In genomic region chr3:20583648-20584047, GRCh38 we compare ENCODE assay signal across 6 cellular contexts.
"Had no signal": no experiment of that assay in that cellular context is flagged by ENCODE, and none has a peak within 500 bp of the region (broad histone marks: within the 10 kb centered on the region; RNA-seq: fewer than 3 reads in every experiment).

No MANE protein-coding gene starts in this region.

- DNase-seq: H9, HCEC 1CT, IMR-90, KG1 had no signal

- ATAC-seq: GM23338, K562 had no signal

- H3K4me3 ChIP-seq: GM23338, K562 had no signal
